ENCODE assay signal across 22 cellular contexts in the genomic region with DNA sequence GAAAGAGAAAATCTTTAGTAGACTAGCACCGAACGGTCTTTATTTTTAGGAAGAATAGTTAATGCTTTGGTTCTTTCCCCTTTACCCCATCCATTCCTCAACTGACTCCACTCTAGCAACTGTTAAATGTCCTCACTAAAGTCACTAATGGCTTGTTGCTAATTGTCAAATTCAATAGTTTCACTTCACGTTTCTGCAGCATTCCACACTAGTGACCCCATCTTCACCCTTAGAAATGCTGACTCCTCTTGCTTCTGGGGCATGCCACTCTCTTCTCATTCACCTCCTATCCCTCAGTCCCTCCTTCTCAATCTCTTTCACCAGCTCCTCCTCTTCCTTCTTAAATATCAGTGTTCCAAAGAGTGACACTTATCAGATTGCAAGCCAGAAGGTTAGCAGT.
"Had no signal": no experiment of that assay in that cellular context is flagged by ENCODE, and none has a peak within 500 bp of the region (broad histone marks: within the 10 kb centered on the region; RNA-seq: fewer than 3 reads in every experiment).

No MANE protein-coding gene starts in this region.

- H3K4me1 ChIP-seq: SJCRH30 had no signal

- H3K4me2 ChIP-seq: SK-N-SH had no signal

- ATAC-seq: activated CD4-positive, alpha-beta T cell treated with anti-CD3 and anti-CD28 coated beads for 36 hours; PC-3 had no signal

- H3K27me3 ChIP-seq: brain microvascular endothelial cell, cardiac muscle cell, SJCRH30 had no signal

- H3K9ac ChIP-seq: SK-N-SH had no signal

- H3K4me3 ChIP-seq: cardiac muscle cell, SJCRH30 had no signal

- H3K36me3 ChIP-seq: brain microvascular endothelial cell, cardiac muscle cell, SJCRH30, WERI-Rb-1 had no signal

- DNase-seq: activated CD4-positive, alpha-beta memory T cell treated with anti-CD3 and anti-CD28 coated beads, Interleukin-2, amount 10 ng/mL, durations not matched to agents 7 days and 5 days; activated CD4-positive, alpha-beta T cell treated with anti-CD3 and anti-CD28 coated beads for 36 hours; activated CD4-positive, alpha-beta T cell treated with anti-CD3 and anti-CD28 coated beads, Interleukin-2, amount 50 U/mL, for 1 hour; activated gamma-delta T cell treated with Interleukin-2 at 50 U/mL for 16 hours; activated naive CD4-positive, alpha-beta T cell treated with anti-CD3 and anti-CD28 coated beads, Interleukin-2, amount 10 ng/mL, durations not matched to agents 7 days and 5 days; activated naive CD8-positive, alpha-beta T cell treated with anti-CD3 and anti-CD28 coated beads for 36 hours; activated T-cell treated with anti-CD3 and anti-CD28 coated beads for 4 hours; activated T-cell treated with anti-CD3 and anti-CD28 coated beads, Interleukin-2, amount 50 U/mL, for 48 hours; brain microvascular endothelial cell; cerebellar nuclear complex; NCI-H1105; NCI-H1436 treated with DMSO at 0.1 percent for 48 hours; NCI-H187; NCI-H2081; NCI-H510A treated with DMSO at 0.1 percent for 48 hours; NCI-H69; PC-3; SJCRH30; SK-N-SH; T-helper 1 cell; WERI-Rb-1 had no signal

- H3K9me2 ChIP-seq: SK-N-SH had no signal

- H3K27ac ChIP-seq: brain microvascular endothelial cell, cardiac muscle cell, SJCRH30, WERI-Rb-1 had no signal

- H3K9me3 ChIP-seq: SJCRH30, SK-N-SH had no signal
